ENCODE assay signal across 8 cellular contexts in the genomic region with DNA sequence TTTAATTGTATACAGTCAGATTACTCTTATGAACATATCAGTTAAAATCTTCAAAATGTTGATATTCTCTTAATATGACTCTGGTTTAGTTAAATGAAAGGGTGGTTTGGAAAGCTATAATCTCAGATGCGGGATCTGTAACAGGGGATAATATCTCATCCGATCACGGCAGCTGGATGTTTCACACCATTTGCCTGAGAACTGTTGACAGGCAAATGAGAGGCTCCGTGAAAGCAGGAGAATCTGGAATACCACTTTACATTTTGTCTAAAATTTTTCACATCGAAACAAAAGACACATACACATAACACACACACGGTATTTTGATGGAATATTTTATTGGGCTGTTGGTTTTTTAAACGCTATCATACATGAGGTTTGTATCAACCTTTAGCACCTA.
"Had no signal": no experiment of that assay in that cellular context is flagged by ENCODE, and none has a peak within 500 bp of the region (broad histone marks: within the 10 kb centered on the region; RNA-seq: fewer than 3 reads in every experiment).

No MANE protein-coding gene starts in this region.

- H3K27ac ChIP-seq: GM23248 had no signal

- DNase-seq: GM23248, GOT3, H7, H9, HCEC 1CT, HFFc6 had no signal

- H3K36me3 ChIP-seq: HAP-1 had no signal

- H3K9me3 ChIP-seq: HAP-1 had no signal

- H3K9ac ChIP-seq: GM23248 had no signal

- H3K4me2 ChIP-seq: GM23338 had no signal

- H2AFZ ChIP-seq: GM23248, GM23338 had no signal

- H3K4me3 ChIP-seq: GM23248, GM23338, HAP-1 had no signal
